In the genomic region with DNA sequence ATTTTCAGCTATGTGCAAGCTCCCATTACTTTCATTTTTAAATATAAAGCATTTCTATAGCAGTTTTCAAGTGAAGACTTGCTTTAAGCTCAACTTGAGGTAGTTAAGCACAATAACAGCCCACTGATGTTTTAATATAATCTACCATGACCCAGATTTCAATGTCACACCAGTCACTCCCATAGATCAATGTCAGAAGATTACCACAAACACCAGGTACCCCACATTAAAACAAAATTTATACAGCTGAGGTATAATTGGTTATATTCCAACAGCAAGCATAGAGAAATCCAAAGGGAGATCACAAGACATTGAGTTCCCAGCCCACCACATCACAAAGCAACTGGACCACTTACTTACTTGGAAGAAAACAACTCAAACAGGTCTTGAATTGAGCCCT, we compare ENCODE assay signal across 2 cellular contexts.
TF ChIP-seq lines count a peak whose summit lies in the region.

No MANE protein-coding gene starts in this region.

TF ChIP-seq in HEK293T, 16 proteins besides CTCF, POLR2A, EP300 and RAD21 (continued from another document):
- TF ChIP-seq L3MBTL2 (conservative IDR thresholded peaks at IDR 0.05) (no peak), SP1 (IDR thresholded peaks at IDR 0.05) (no peak), ZNF384 (IDR thresholded peaks at IDR 0.05) (no peak)

TF ChIP-seq in GM12891, 5 proteins besides CTCF, POLR2A, EP300 and RAD21 (continued from another document):
- TF ChIP-seq TAF1 (IDR thresholded peaks at IDR 0.05; ENCODE audit: low read depth, low read length) (no peak), POU2F2 (IDR thresholded peaks at IDR 0.05; ENCODE audit: low read depth, low read length) (no peak)
